16 cellular contexts compared by ENCODE assay signal in genomic region chr16:64269756-64270155, GRCh38.
"Had no signal": no experiment of that assay in that cellular context is flagged by ENCODE, and none has a peak within 500 bp of the region (broad histone marks: within the 10 kb centered on the region; RNA-seq: fewer than 3 reads in every experiment).

No MANE protein-coding gene starts in this region.

- H3K4me1 ChIP-seq: gastroesophageal sphincter, heart right ventricle, transverse colon had no signal

- H3K27ac ChIP-seq: brain microvascular endothelial cell, gastroesophageal sphincter, heart right ventricle, transverse colon had no signal

- H3K27me3 ChIP-seq: brain microvascular endothelial cell, gastroesophageal sphincter, heart right ventricle, transverse colon had no signal

- H3K36me3 ChIP-seq: brain microvascular endothelial cell, gastroesophageal sphincter, heart right ventricle, transverse colon had no signal

- DNase-seq: activated naive CD8-positive, alpha-beta T cell treated with anti-CD3 and anti-CD28 coated beads for 36 hours; amygdala; brain microvascular endothelial cell; cerebellar nuclear complex; effector memory CD4-positive, alpha-beta T cell; heart right ventricle; naive thymus-derived CD8-positive, alpha-beta T cell; posterior cingulate gyrus; small intestine; stimulated activated naive CD8-positive, alpha-beta T cell treated with anti-CD3 and anti-CD28 coated beads, Interleukin-15, Interleukin-2, amounts not matched to agents 100 U/mL and 50 U/mL, for 24 hours; T-cell; T-helper 9 cell; transverse colon had no signal

- H3K4me3 ChIP-seq: gastroesophageal sphincter, heart right ventricle, transverse colon had no signal

- ATAC-seq: activated CD4-positive, CD25-positive, alpha-beta regulatory T cell treated with anti-CD3 and anti-CD28 coated beads, Interleukin-2, amount 50 U/mL, for 24 hours; gastroesophageal sphincter; heart right ventricle; left lobe of liver; naive thymus-derived CD8-positive, alpha-beta T cell; stimulated activated naive CD8-positive, alpha-beta T cell treated with anti-CD3 and anti-CD28 coated beads, Interleukin-15, Interleukin-2, amounts not matched to agents 100 U/mL and 50 U/mL, for 24 hours; T-cell had no signal

- H3K9me3 ChIP-seq: transverse colon had no signal
